ENCODE assay signal across 21 cellular contexts in genomic region chr13:47112205-47112896, GRCh38.
A peak's percentile ranks its signal among the peaks of the same experiment; 100 is the strongest.
DNase-seq lines count a peak whose midpoint lies in the region; ATAC-seq and TF ChIP-seq lines count a peak whose summit lies in the region.
"Had no signal": no experiment of that assay in that cellular context is flagged by ENCODE, and none has a peak within 500 bp of the region (broad histone marks: within the 10 kb centered on the region; RNA-seq: fewer than 3 reads in every experiment).

No MANE protein-coding gene starts in this region.

- H3K4me3 Mint-ChIP-seq in activated naive CD4-positive, alpha-beta T cell treated with anti-CD3 and anti-CD28 coated beads for 36 hours: no peak overlapping the region
- H3K4me3 Mint-ChIP-seq in effector memory CD8-positive, alpha-beta T cell: no peak overlapping the region
- H3K4me3 Mint-ChIP-seq: natural killer cell had no signal

- no peaks in the 10 kb centered on the region for H3K36me3 Mint-ChIP-seq in activated naive CD4-positive, alpha-beta T cell treated with anti-CD3 and anti-CD28 coated beads for 36 hours (ENCODE audit: low read depth)
- no peaks in the 10 kb centered on the region for H3K36me3 Mint-ChIP-seq in effector memory CD8-positive, alpha-beta T cell (ENCODE audit: insufficient read depth)
- H3K36me3 Mint-ChIP-seq: natural killer cell had no signal

- H3K27me3 ChIP-seq in iPS-18a (ENCODE audit: control insufficient read depth, insufficient read depth, low read length): no peaks in the 10 kb centered on the region
- H3K27me3 ChIP-seq: BLaER1 treated with 17β-estradiol and CSF1 and Interleukin-3, amounts not matched to agents 10 nM and 100 nM; esophagus muscularis mucosa; suprapubic skin had no signal

- H3K9me3 ChIP-seq in iPS-18a (ENCODE audit: control insufficient read depth, low read depth, low read length): no peaks in the 10 kb centered on the region
- H3K9me3 ChIP-seq: BLaER1 treated with 17β-estradiol and CSF1 and Interleukin-3, amounts not matched to agents 10 nM and 100 nM; esophagus muscularis mucosa; suprapubic skin had no signal

- peak overlapping the region; percentile 76 for H3K27ac ChIP-seq in iPS-18a (ENCODE audit: low read length)
- H3K27ac ChIP-seq: BLaER1 treated with 17β-estradiol and CSF1 and Interleukin-3, amounts not matched to agents 10 nM and 100 nM; esophagus muscularis mucosa; skin epidermis; suprapubic skin had no signal

- in situ Hi-C loops in astrocyte of the spinal cord (cut with HindIII; ENCODE audit: low sequenced_read_pairs): no loop called here

- H3K27me3 Mint-ChIP-seq in activated naive CD4-positive, alpha-beta T cell treated with anti-CD3 and anti-CD28 coated beads for 36 hours (ENCODE audit: low read depth): no peaks in the 10 kb centered on the region
- peaks cover 0 to 5% of the 10 kb centered on the region in 2 donors for H3K27me3 Mint-ChIP-seq in effector memory CD8-positive, alpha-beta T cell

- peaks cover 6% of the 10 kb centered on the region for H3K4me1 Mint-ChIP-seq in activated naive CD4-positive, alpha-beta T cell treated with anti-CD3 and anti-CD28 coated beads for 36 hours (ENCODE audit: low read depth)
- no peaks in the 10 kb centered on the region for H3K4me1 Mint-ChIP-seq in effector memory CD8-positive, alpha-beta T cell (ENCODE audit: low read depth in 2 of 2)

- CTCF ChIA-PET in activated naive CD4-positive, alpha-beta T cell treated with anti-CD3 and anti-CD28 coated beads for 36 hours (lab: Charles Lee): no interaction called here
- CTCF ChIA-PET in HEK293T (lab: Yijun Ruan, JAX): no interaction called here

- no peak for ATAC-seq in HG03571 (IDR thresholded peaks at IDR 0.05; ENCODE audit: unreplicated experiment)
- no peak for ATAC-seq in effector memory CD8-positive, alpha-beta T cell (replicated peaks)
- ATAC-seq: natural killer cell had no signal

- peak overlapping the region; percentile 7 for H3K27ac Mint-ChIP-seq in activated naive CD4-positive, alpha-beta T cell treated with anti-CD3 and anti-CD28 coated beads for 36 hours
- H3K27ac Mint-ChIP-seq in effector memory CD8-positive, alpha-beta T cell: no peak overlapping the region
- H3K27ac Mint-ChIP-seq: natural killer cell, progenitor cell of endocrine pancreas had no signal

- H3K9ac ChIP-seq in iPS-18a (ENCODE audit: low read length): peak overlapping the region; percentile 42
- H3K9ac ChIP-seq: BLaER1 treated with 17β-estradiol and CSF1 and Interleukin-3, amounts not matched to agents 10 nM and 100 nM had no signal

- no peaks in the 10 kb centered on the region for H3K9me3 Mint-ChIP-seq in activated naive CD4-positive, alpha-beta T cell treated with anti-CD3 and anti-CD28 coated beads for 36 hours
- H3K9me3 Mint-ChIP-seq in effector memory CD8-positive, alpha-beta T cell: peaks cover 0 to 2% of the 10 kb centered on the region in 2 donors
- H3K9me3 Mint-ChIP-seq: natural killer cell had no signal

- TF ChIP-seq CTCF in astrocyte of the spinal cord (IDR thresholded peaks at IDR 0.05; ENCODE audit: low read depth, low read length): no peak

- H3K36me3 ChIP-seq in iPS-18a (ENCODE audit: control insufficient read depth, low read depth, low read length): no peaks in the 10 kb centered on the region
- H3K36me3 ChIP-seq: BLaER1 treated with 17β-estradiol and CSF1 and Interleukin-3, amounts not matched to agents 10 nM and 100 nM; esophagus muscularis mucosa; suprapubic skin had no signal

- intact Hi-C loops in activated naive CD4-positive, alpha-beta T cell treated with anti-CD3 and anti-CD28 coated beads for 36 hours (cut with micrococcal nuclease): no loop called here

- POLR2A ChIA-PET in HEK293T (lab: Yijun Ruan, JAX): no interaction called here

- H3K4me3 ChIP-seq in astrocyte of the spinal cord (ENCODE audit: low read depth, low read length) (no peak overlapping the region), iPS-18a (ENCODE audit: low read length) (peak overlapping the region; percentile 21)
- H3K4me3 ChIP-seq: BLaER1 treated with 17β-estradiol and CSF1 and Interleukin-3, amounts not matched to agents 10 nM and 100 nM; esophagus muscularis mucosa; skin epidermis; suprapubic skin had no signal

- H3K4me1 ChIP-seq in iPS-18a (ENCODE audit: control insufficient read depth, low read depth, low read length): peaks cover 30% of the 10 kb centered on the region
- H3K4me1 ChIP-seq: esophagus muscularis mucosa, suprapubic skin had no signal

- DNase-seq in activated naive CD4-positive, alpha-beta T cell treated with anti-CD3 and anti-CD28 coated beads for 36 hours: no peak
- no peak for DNase-seq in activated naive CD4-positive, alpha-beta T cell (lab: John Stamatoyannopoulos, UW)
- DNase-seq in astrocyte of the spinal cord (ENCODE audit: low read depth, low spot score): peak; percentile 13
- no peak for DNase-seq in effector memory CD8-positive, alpha-beta T cell
- no peak for DNase-seq in HEK293T (ENCODE audit: extremely low spot score)
- no peak for DNase-seq in activated CD4-positive, alpha-beta T cell treated with anti-CD3 and anti-CD28 coated beads for 48 hours
- DNase-seq: 8988T; activated CD4-positive, CD25-positive, alpha-beta regulatory T cell treated with anti-CD3 and anti-CD28 coated beads, Interleukin-2, amount 50 U/mL, for 72 hours; DMS 273 treated with DMSO at 0.1 percent for 48 hours; natural killer cell; NCI-H1436; NCI-H2171 treated with DMSO at 0.1 percent for 48 hours; NCI-H748 treated with DMSO at 0.1 percent for 48 hours; stimulated activated CD4-positive, alpha-beta T cell treated with anti-CD3 and anti-CD28 coated beads, Interleukin-4, amount 100 ng/mL, for 24 hours had no signal

TF ChIP-seq in HEK293T, 16 proteins besides CTCF, POLR2A, EP300 and RAD21:
- TF ChIP-seq SUZ12 (IDR thresholded peaks at IDR 0.05) (no peak), NFRKB (IDR thresholded peaks at IDR 0.05) (no peak), FOXK2 (IDR thresholded peaks at IDR 0.05) (no peak), FOXM1 (IDR thresholded peaks at IDR 0.05; ENCODE audit: borderline replicate concordance) (no peak), ELF4 (IDR thresholded peaks at IDR 0.05) (no peak), FOXA1 (IDR thresholded peaks at IDR 0.05) (no peak), SP1 (IDR thresholded peaks at IDR 0.05) (no peak), L3MBTL2 (conservative IDR thresholded peaks at IDR 0.05) (no peak), ARNT (IDR thresholded peaks at IDR 0.05) (no peak), BHLHE40 (IDR thresholded peaks at IDR 0.05; ENCODE audit: borderline replicate concordance) (no peak), TARDBP (IDR thresholded peaks at IDR 0.05) (no peak), ZNF384 (IDR thresholded peaks at IDR 0.05) (no peak), HDGF (IDR thresholded peaks at IDR 0.05; ENCODE audit: borderline replicate concordance) (no peak), LEF1 (IDR thresholded peaks at IDR 0.05; ENCODE audit: borderline replicate concordance) (no peak), CTBP1 (IDR thresholded peaks at IDR 0.05; ENCODE audit: borderline replicate concordance) (no peak), PKNOX1 (IDR thresholded peaks at IDR 0.05) (no peak)
